ENCODE assay signal across 10 cellular contexts in genomic region chr13:93480553-93481106, GRCh38.
DNase-seq lines count a peak whose midpoint lies in the region; ATAC-seq and TF ChIP-seq lines count a peak whose summit lies in the region.
"Had no signal": no experiment of that assay in that cellular context is flagged by ENCODE, and none has a peak within 500 bp of the region (broad histone marks: within the 10 kb centered on the region; RNA-seq: fewer than 3 reads in every experiment).

No MANE protein-coding gene starts in this region.

- peak; percentile 66 for ATAC-seq in PC-3
- ATAC-seq in HG02623 (IDR thresholded peaks at IDR 0.05; ENCODE audit: unreplicated experiment), result no peak
- ATAC-seq: HCT116 had no signal

- H3K9me2 ChIP-seq in PC-3 (replicated peaks; ENCODE audit: low read length), result no peaks in the 10 kb centered on the region

- no TSS peak for BruUV-seq in PC-3 (replicated peaks; lab: Mats Ljungman, UMichigan)

- no peaks in the 10 kb centered on the region for H3K79me2 ChIP-seq in PC-3 (ENCODE audit: low read length)
- H3K79me2 ChIP-seq in osteoblast (ENCODE audit: insufficient read depth, low read length), result no peaks in the 10 kb centered on the region

- POLR2A ChIA-PET in PC-3 (lab: Charles Lee; ENCODE audit: unreplicated experiment), result no interaction called here

- H3K4me2 ChIP-seq in PC-3 (ENCODE audit: low read length) (peak overlapping the region; percentile 44), osteoblast (ENCODE audit: insufficient read depth, low read length) (no peak overlapping the region)

- H3F3A ChIP-seq in PC-3 (ENCODE audit: low read length, unreplicated experiment), result no peaks in the 10 kb centered on the region

- TF ChIP-seq CTCF in PC-3 (conservative IDR thresholded peaks at IDR 0.05; ENCODE audit: low read depth, low read length), result no peak
- no peak for TF ChIP-seq CTCF in choroid plexus epithelial cell (conservative IDR thresholded peaks at IDR 0.05; ENCODE audit: low read depth, low read length)
- TF ChIP-seq CTCF in osteoblast (IDR thresholded peaks at IDR 0.05; ENCODE audit: extremely low read depth, low read depth, low read length), result no peak

- H2AFZ ChIP-seq in PC-3 (ENCODE audit: low read length) (no peak overlapping the region), osteoblast (ENCODE audit: low read length) (peak overlapping the region; percentile 31)

- peak; percentile 43 for DNase-seq in HCEC 1CT
- peak; percentile 56 for DNase-seq in PC-3
- peak; percentile 11 for DNase-seq in choroid plexus epithelial cell (ENCODE audit: low read depth)
- no peak for DNase-seq in osteoblast (ENCODE audit: insufficient read length, low spot score, missing footprints)
- DNase-seq in Kasumi-1 (lab: John Stamatoyannopoulos, UW), result no peak
- DNase-seq in 8988T, result no peak
- DNase-seq: Caco-2; CD8-positive, alpha-beta memory T cell had no signal

- no peaks in the 10 kb centered on the region for H3K36me3 ChIP-seq in PC-3 (ENCODE audit: low read depth, low read length)
- no peaks in the 10 kb centered on the region for H3K36me3 ChIP-seq in osteoblast (ENCODE audit: insufficient read depth, low read length)

- H4K20me1 ChIP-seq in PC-3 (ENCODE audit: low read length), result no peaks in the 10 kb centered on the region
- no peaks in the 10 kb centered on the region for H4K20me1 ChIP-seq in osteoblast (ENCODE audit: insufficient read depth, low read length)

- intact Hi-C loops in PC-3 (cut with micrococcal nuclease), result loop anchor here (5.0 kb wide), 1 partner anchor 247 kb away; no protein-coding TSS in a partner anchor

- H3K9ac ChIP-seq in PC-3 (ENCODE audit: low read length), result no peak overlapping the region

- no peaks in the 10 kb centered on the region for H3K27me3 ChIP-seq in PC-3 (ENCODE audit: low read length)
- no peaks in the 10 kb centered on the region for H3K27me3 ChIP-seq in osteoblast (ENCODE audit: insufficient read depth, low read length)

- no peak overlapping the region for H3K4me3 ChIP-seq in PC-3 (ENCODE audit: low read length)
- H3K4me3 ChIP-seq in choroid plexus epithelial cell (ENCODE audit: low read depth, low read length), result no peak overlapping the region
- H3K4me3 ChIP-seq in osteoblast (ENCODE audit: insufficient read depth, low read length), result peak overlapping the region; percentile 11

- H3K27ac ChIP-seq in PC-3 (ENCODE audit: low read length), result peak overlapping the region; percentile 37
- H3K27ac ChIP-seq in osteoblast (ENCODE audit: low read depth, low read length), result no peak overlapping the region

- CTCF ChIA-PET in PC-3 (lab: Charles Lee), result no interaction called here

- H3K4me1 ChIP-seq in PC-3 (ENCODE audit: insufficient read depth, low read length) (peaks cover 33% of the 10 kb centered on the region), osteoblast (ENCODE audit: insufficient read depth, low read length) (peaks cover 7% of the 10 kb centered on the region)
- H3K4me1 ChIP-seq: Caco-2 had no signal

- H3K9me3 ChIP-seq in PC-3 (ENCODE audit: low read length) (no peaks in the 10 kb centered on the region), osteoblast (ENCODE audit: low read depth, low read length) (no peaks in the 10 kb centered on the region)
- H3K9me3 ChIP-seq: Caco-2 had no signal

Comparison
In these comparisons a context has a peak if more than half of its experiments do, and no peak if none do; other contexts are left out.
1. DNase-seq: peak in HCEC 1CT (single experiment), PC-3 (single experiment) and choroid plexus epithelial cell (single experiment); none in osteoblast (single experiment), Kasumi-1 (0 of 2) and 8988T (single experiment).